In the genomic region with DNA sequence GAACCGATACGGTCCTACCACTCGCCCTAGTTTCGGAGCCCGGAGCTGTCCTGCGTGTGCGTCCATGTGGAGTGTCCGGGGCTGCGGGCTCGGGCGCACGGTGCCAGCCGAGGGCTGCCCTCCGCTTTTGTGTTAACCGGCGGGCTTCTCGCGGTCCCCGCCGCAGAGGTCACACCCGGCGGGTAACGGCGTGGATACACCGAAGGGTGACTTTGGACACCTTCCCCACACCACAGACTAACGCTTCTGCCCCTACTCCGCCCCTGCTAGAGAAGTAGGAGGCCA, we compare ENCODE assay signal across 8 cellular contexts. TPM values are rescaled to one million over a fixed set of nuclear protein-coding genes. Genes with fewer than 3 reads are reported as not detected.
DNase-seq lines count a peak whose midpoint lies in the region; ATAC-seq, FAIRE-seq and TF ChIP-seq lines count a peak whose summit lies in the region.

No MANE protein-coding gene starts in this region.

- H3K9me3 Mint-ChIP-seq in activated T-cell treated with anti-CD3 and anti-CD28 coated beads, Interleukin-2, amount 50 U/mL, for 4 hours, result no peaks in the 10 kb centered on the region

- RAD21 ChIA-PET in GM12878 (lab: Charles Lee; ENCODE audit: unreplicated experiment), result interaction anchor here (0.9 to 3.0 kb wide), 16 partner anchors 11 to 323 kb away, joined by 3 to 30 read pairs (median 6); no protein-coding TSS in a partner anchor

- no peaks in the 10 kb centered on the region for H4K20me1 ChIP-seq in GM12878 (ENCODE audit: control insufficient read depth, insufficient read depth)

- peaks cover 3% of the 10 kb centered on the region for H3K36me3 Mint-ChIP-seq in activated T-cell treated with anti-CD3 and anti-CD28 coated beads, Interleukin-2, amount 50 U/mL, for 4 hours (ENCODE audit: insufficient read depth)

- 0 out of 2 replicates have a peak, but pooled peaks have one; percentile 3 for TF ChIP-seq POLR2A in GM12878 (IDR thresholded peaks at IDR 0.05; ENCODE audit: low read depth, low read length)

- H3K27me3 ChIP-seq in GM12878 (replicated peaks in 1 of 2; ENCODE audit: control insufficient read depth in 2 of 2, insufficient read depth in 2 of 2, low read length in 1 of 2), result peaks cover 0 to 6% of the 10 kb centered on the region in 2 experiments; a peak in 1 of 4 replicates
- H3K27me3 ChIP-seq in liver (ENCODE audit: control insufficient read depth in 4 of 4, insufficient read depth in 4 of 4, low read length in 3 of 4), result no peaks in the 10 kb centered on the region
- H3K27me3 ChIP-seq in tibial artery, result no peaks in the 10 kb centered on the region

- TF ChIP-seq CTCF in GM12878 (IDR thresholded peaks at IDR 0.05 in 2 of 3, conservative IDR thresholded peaks at IDR 0.05 in 1 of 3; ENCODE audit: control insufficient read depth in 2 of 3, extremely low read depth in 1 of 3, insufficient read depth in 1 of 3, low read depth in 3 of 3, low read length in 3 of 3) (no peak), liver (IDR thresholded peaks at IDR 0.05; ENCODE audit: low read depth, low read length, missing input control) (no peak), tibial artery (IDR thresholded peaks at IDR 0.05) (no peak)

- H3K27me3 Mint-ChIP-seq in activated T-cell treated with anti-CD3 and anti-CD28 coated beads, Interleukin-2, amount 50 U/mL, for 4 hours (ENCODE audit: low read depth), result peaks cover 54% of the 10 kb centered on the region

- H3K4me3 ChIP-seq in GM12878, result peak overlapping the region; percentile 87
- H3K4me3 ChIP-seq in liver (ENCODE audit: low read depth in 1 of 3, low read length in 3 of 3), result peak overlapping the region; percentile 53 to 72 (median 72)
- peak overlapping the region; percentile 65 to 84 for H3K4me3 ChIP-seq in tibial artery

- H3K9me3 ChIP-seq in GM12878 (replicated peaks; ENCODE audit: control insufficient read depth, insufficient read depth, low read length) (no peaks in the 10 kb centered on the region), liver (ENCODE audit: control insufficient read depth in 4 of 4, low read length in 3 of 4) (no peaks in the 10 kb centered on the region), tibial artery (no peaks in the 10 kb centered on the region)

- no peak for TF ChIP-seq RAD21 in GM12878 (IDR thresholded peaks at IDR 0.05; ENCODE audit: insufficient read depth, low read depth, low read length)
- TF ChIP-seq RAD21 in liver (IDR thresholded peaks at IDR 0.05), result no peak

- CTCF ChIA-PET in GM12878 (lab: Yijun Ruan, JAX), result interaction anchor here (0.8 to 4.2 kb wide), 9 partner anchors 11 to 173 kb away, joined by 3 to 38 read pairs (median 4); no protein-coding TSS in a partner anchor

- peak overlapping the region; percentile 99 for H3K4me2 ChIP-seq in GM12878 (ENCODE audit: control insufficient read depth, insufficient read depth)

- SMC1A ChIA-PET in GM12878 (lab: Charles Lee; ENCODE audit: uncharacterized antibody, unreplicated experiment), result interaction anchor here (0.6 to 4.0 kb wide), 10 partner anchors 11 to 138 kb away, joined by 3 to 29 read pairs (median 4); no protein-coding TSS in a partner anchor

- TF ChIP-seq EP300 in GM12878 (IDR thresholded peaks at IDR 0.05; ENCODE audit: borderline replicate concordance in 1 of 2, control insufficient read depth in 1 of 2, low read depth in 2 of 2, low read length in 2 of 2), result no peak

- no peak for DNase-seq in activated T-cell treated with anti-CD3 and anti-CD28 coated beads, Interleukin-2, amount 50 U/mL, for 4 hours
- DNase-seq in activated T-cell treated with anti-CD3 and anti-CD28 coated beads for 4 hours, result no peak
- no peak for DNase-seq in GM12878 (ENCODE audit: low read depth, low spot score)
- DNase-seq in tibial artery, result no peak
- DNase-seq in NCI-H1105 treated with DMSO at 0.1 percent for 48 hours (lab: John Stamatoyannopoulos, UW), result no peak
- no peak for DNase-seq in left lobe of liver (ENCODE audit: low spot score)

- intact Hi-C loops in GM12878 (cut with micrococcal nuclease; ENCODE audit: unreplicated experiment) (loop anchor here (1.0 to 10.0 kb wide), 6 partner anchors 12 to 257 kb away; no protein-coding TSS in a partner anchor), tibial artery (cut with DNase I; ENCODE audit: low total_unique reads) (loop anchor here (2.0 kb wide), 1 partner anchor 47 kb away; no protein-coding TSS in a partner anchor)

- H3K9ac ChIP-seq in GM12878 (ENCODE audit: control insufficient read depth, insufficient read depth, low read length), result peak overlapping the region; percentile 87
- peak overlapping the region; percentile 98 to 99 for H3K9ac ChIP-seq in liver (ENCODE audit: low read depth in 1 of 2, low read length in 2 of 2)

- in situ Hi-C loops in GM12878 (cut with MboI), result no loop called here

- peak; percentile 0 to 1 for ATAC-seq in activated T-cell treated with anti-CD3 and anti-CD28 coated beads, Interleukin-2, amount 50 U/mL, for 4 hours
- ATAC-seq in HG03378 (IDR thresholded peaks at IDR 0.05; ENCODE audit: unreplicated experiment) (peak; percentile 1), GM12878 (peak; percentile 5), left lobe of liver (no peak)

- FAIRE-seq in GM12878 (lab: Jason Lieb, UNC), result no peak

- 1% methylated on average over 27 of the region's 27 CpGs for WGBS in GM12878 (ENCODE audit: insufficient coverage, insufficient replicate concordance, low lambda C conversion rate, missing lambda C conversion rate)
- WGBS in liver, result under 1% methylated on average over 27 of the region's 27 CpGs

- H2AFZ ChIP-seq in GM12878 (ENCODE audit: control insufficient read depth, low read depth, low read length), result peak overlapping the region; percentile 73

- no peaks in the 10 kb centered on the region for H3K36me3 ChIP-seq in GM12878 (ENCODE audit: control insufficient read depth in 2 of 2, insufficient read depth in 2 of 2, low read length in 1 of 2)
- H3K36me3 ChIP-seq in liver (ENCODE audit: control insufficient read depth in 4 of 4, insufficient read depth in 3 of 4, low read depth in 1 of 4, low read length in 3 of 4), result no peaks in the 10 kb centered on the region
- no peaks in the 10 kb centered on the region for H3K36me3 ChIP-seq in tibial artery

- POLR2A ChIA-PET in GM12878 (lab: Charles Lee), result interaction anchor here (0.5 to 3.2 kb wide), 15 partner anchors 8 to 992 kb away, joined by 3 to 48 read pairs (median 4); no protein-coding TSS in a partner anchor

- H3K4me1 ChIP-seq in GM12878 (ENCODE audit: control insufficient read depth, insufficient read depth, low read length), result peaks cover 14% of the 10 kb centered on the region
- H3K4me1 ChIP-seq in liver (ENCODE audit: control insufficient read depth in 4 of 4, insufficient read depth in 4 of 4, low read length in 3 of 4), result peaks cover 0 to 19% (median 6%) of the 10 kb centered on the region in 4 donors
- H3K4me1 ChIP-seq in tibial artery, result peaks cover 0 to 61% (median 41%) of the 10 kb centered on the region in 4 donors

- TSS peak; percentile 87 for BruUV-seq in GM12878 (replicated peaks; lab: Mats Ljungman, UMichigan)

- peaks cover 44% of the 10 kb centered on the region for H3K79me2 ChIP-seq in GM12878 (ENCODE audit: control insufficient read depth, insufficient read depth, low read length)

- peak overlapping the region; percentile 92 for H3K4me3 Mint-ChIP-seq in activated T-cell treated with anti-CD3 and anti-CD28 coated beads, Interleukin-2, amount 50 U/mL, for 4 hours

- H3K27ac ChIP-seq in GM12878 (ENCODE audit: control insufficient read depth, insufficient read depth) (peak overlapping the region; percentile 50), liver (ENCODE audit: low read depth in 1 of 2, low read length in 2 of 2) (peak overlapping the region; percentile 95 to 99), tibial artery (peak overlapping the region; percentile 91 to 99)

- H3K4me1 Mint-ChIP-seq in activated T-cell treated with anti-CD3 and anti-CD28 coated beads, Interleukin-2, amount 50 U/mL, for 4 hours (ENCODE audit: low read depth), result peaks cover 43% of the 10 kb centered on the region

TF ChIP-seq in GM12878, 131 proteins besides CTCF, POLR2A, EP300 and RAD21 (continues in another document):
- no peak for TF ChIP-seq NFYA (IDR thresholded peaks at IDR 0.05; ENCODE audit: borderline replicate concordance, low read depth, low read length)

RNA-seq across cellular contexts. Expression of gene ATF3, which starts 0.7 kb away (rescaled TPM):
- 10 to 100 TPM; 14.8 to 27.2 (median 16.8) TPM for total RNA-seq in activated T-cell treated with anti-CD3 and anti-CD28 coated beads, Interleukin-2, amount 50 U/mL, for 4 hours
- total RNA-seq in GM12878 (2013; cell fraction: nucleolus; rRNA removed), result 11.6 and 13.9 TPM in 2 replicates
- total RNA-seq in GM12878 (2014; rRNA removed), result 7.3 and 8.1 TPM in 2 replicates
- 9.4 and 11.5 TPM in 2 replicates for total RNA-seq in GM12878 (2014; rRNA removed; fragmentation: Illumina TruSeq; extraction: Trizol)
- 9.5 and 11.2 TPM in 2 replicates for total RNA-seq in GM12878 (2021)
- polyA plus RNA-seq in GM12878 (2011; ENCODE audit: low read depth), result 24.4 TPM
- 13.9 and 15.9 TPM in 2 replicates for polyA plus RNA-seq in GM12878 (2011; rRNA removed)
- 8.8 and 10.4 TPM in 2 replicates for polyA plus RNA-seq in GM12878 (2011; cell fraction: cytosol; rRNA removed)
- polyA plus RNA-seq in GM12878 (2011; cell fraction: nucleus; rRNA removed), result 15.9 and 21.2 TPM in 2 replicates
- 24.2 and 26.5 TPM in 2 replicates for polyA plus RNA-seq in GM12878 (2012)
- polyA plus RNA-seq in GM12878 (2014; fragmentation: Illumina TruSeq; extraction: Trizol), result 9.5 and 11.5 TPM in 2 replicates
- 1 to 10 TPM; 3.0 to 3.4 TPM for polyA plus RNA-seq in GM12878 (2014; fragmentation: Nextera tagmentation; extraction: Ambion mirVana)
- polyA plus RNA-seq in GM12878 (2014; rRNA removed), result 8.5 and 11.4 TPM in 2 replicates
- polyA plus RNA-seq in GM12878 (2016; fragmentation: Nextera tagmentation; extraction: Ambion mirVana), result 1 to 10 TPM; 5.6 to 6.7 TPM
- polyA minus RNA-seq in GM12878 (2011; rRNA and poly(A)+ RNA removed), result 12.6 and 17.7 TPM in 2 replicates
- 4.6 and 6.1 TPM in 2 replicates for polyA minus RNA-seq in GM12878 (2011; cell fraction: cytosol; rRNA and poly(A)+ RNA removed)
- polyA minus RNA-seq in GM12878 (2011; cell fraction: nucleus; rRNA and poly(A)+ RNA removed), result 19.9 and 25.7 TPM in 2 replicates
- 1 to 10 TPM; 1.1 to 5.4 TPM for total RNA-seq in liver
- 1 to 10 TPM; 5.6 to 8.8 TPM for polyA plus RNA-seq in liver
- 2.6 TPM for total RNA-seq in left lobe of liver
